ENCODE assay signal across 8 cellular contexts in genomic region chr6:32190054-32190945, GRCh38. TPM values are rescaled to one million over a fixed set of nuclear protein-coding genes. Genes with fewer than 3 reads are reported as not detected.
A peak's percentile ranks its signal among the peaks of the same experiment; 100 is the strongest.
DNase-seq lines count a peak whose midpoint lies in the region; ATAC-seq lines count a peak whose summit lies in the region.

A gene with protein sequence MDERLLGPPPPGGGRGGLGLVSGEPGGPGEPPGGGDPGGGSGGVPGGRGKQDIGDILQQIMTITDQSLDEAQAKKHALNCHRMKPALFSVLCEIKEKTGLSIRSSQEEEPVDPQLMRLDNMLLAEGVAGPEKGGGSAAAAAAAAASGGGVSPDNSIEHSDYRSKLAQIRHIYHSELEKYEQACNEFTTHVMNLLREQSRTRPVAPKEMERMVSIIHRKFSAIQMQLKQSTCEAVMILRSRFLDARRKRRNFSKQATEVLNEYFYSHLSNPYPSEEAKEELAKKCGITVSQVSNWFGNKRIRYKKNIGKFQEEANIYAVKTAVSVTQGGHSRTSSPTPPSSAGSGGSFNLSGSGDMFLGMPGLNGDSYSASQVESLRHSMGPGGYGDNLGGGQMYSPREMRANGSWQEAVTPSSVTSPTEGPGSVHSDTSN (minus strand): TSS chr6:32190202. CDS start chr6:32189915, 287 bp downstream.

- DNase-seq in A172 (ENCODE audit: low spot score) (peak; percentile 88), NCI-H69 (lab: John Stamatoyannopoulos, UW) (peak; percentile 96), dedifferentiated amniotic fluid mesenchymal stem cell (ENCODE audit: extremely low spot score) (peak; percentile 79), left lobe of liver (ENCODE audit: low spot score) (peak; percentile 90)
- peak; percentile 81 for DNase-seq in activated CD4-positive, alpha-beta T cell treated with anti-CD3 and anti-CD28 coated beads, Interleukin-2, amount 50 U/mL, for 1 hour
- DNase-seq in stimulated activated CD4-positive, alpha-beta T cell treated with anti-CD3 and anti-CD28 coated beads, Interleukin-2, amount 100 ng/mL, for 24 hours = peak; percentile 83 to 87

- ATAC-seq in GM18873 (IDR thresholded peaks at IDR 0.05; ENCODE audit: low FRiP score, unreplicated experiment) (peak; percentile 49), HG03439 (IDR thresholded peaks at IDR 0.05; ENCODE audit: unreplicated experiment) (peak; percentile 47), left lobe of liver (peak; percentile 90)

RNA-seq across cellular contexts. Expression of the gene that starts here (rescaled TPM):
- total RNA-seq in A172 (2014; rRNA removed; shearing (Covaris generic)) = 18.1 and 21.4 TPM in 2 replicates
- 26.7 TPM for total RNA-seq in left lobe of liver

Comparison
In these comparisons a context has a peak if more than half of its experiments do, and no peak if none do; other contexts are left out.
1. Peak in every context shown above with its lines: DNase-seq and ATAC-seq.